Comparison of ENCODE assay signal across 20 cellular contexts in the genomic region with DNA sequence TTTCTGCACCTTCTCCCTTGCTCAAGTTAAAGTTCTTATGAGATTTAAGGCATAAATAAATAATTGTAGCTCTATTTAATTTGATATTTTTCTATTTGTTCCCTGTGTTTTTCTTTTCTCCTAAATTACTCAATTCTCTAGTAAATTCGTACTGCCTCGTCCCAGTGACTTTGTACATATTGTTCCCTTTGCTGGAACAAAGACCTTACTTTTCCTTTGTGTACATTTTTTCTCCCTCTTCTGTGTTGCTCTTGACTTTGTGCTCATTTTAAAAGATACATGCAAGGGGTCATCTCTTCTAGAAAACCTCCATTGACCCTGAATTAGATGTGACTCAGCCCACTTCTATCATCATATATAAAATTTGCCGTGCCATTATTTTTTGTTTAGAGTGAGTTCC. TPM values are rescaled to one million over a fixed set of nuclear protein-coding genes. Genes with fewer than 3 reads are reported as not detected.
DNase-seq lines count a peak whose midpoint lies in the region; ATAC-seq, FAIRE-seq and TF ChIP-seq lines count a peak whose summit lies in the region.
"Had no signal": no experiment of that assay in that cellular context is flagged by ENCODE, and none has a peak within 500 bp of the region (broad histone marks: within the 10 kb centered on the region; RNA-seq: fewer than 3 reads in every experiment).

No MANE protein-coding gene starts in this region.

- no peaks in the 10 kb centered on the region for H3K36me3 ChIP-seq in CD4-positive, CD25-positive, alpha-beta regulatory T cell (ENCODE audit: control insufficient read depth, insufficient read depth, low read length)
- H3K36me3 ChIP-seq: HAP-1 had no signal

- no peak for FAIRE-seq in GM12891 (lab: Jason Lieb, UNC)
- FAIRE-seq: A204.1, GM19239 had no signal

- POLR2A ChIA-PET in WTC11 (lab: Charles Lee), result interaction anchor here (1.1 kb wide), 1 partner anchor 29 kb away, joined by 3 read pairs; a partner anchor contains a TSS

- H3K27ac ChIP-seq in CD4-positive, CD25-positive, alpha-beta regulatory T cell (ENCODE audit: insufficient read depth, low read length, poor library complexity, severe bottlenecking), result no peak overlapping the region
- H3K27ac ChIP-seq: HL-60, RWPE1 had no signal

- CTCF ChIA-PET in WTC11 (lab: Charles Lee), result no interaction called here

- no peak for TF ChIP-seq POLR2A in GM12891 (IDR thresholded peaks at IDR 0.05; ENCODE audit: low read depth, low read length)

- H3K27ac Mint-ChIP-seq in CD4-positive, CD25-positive, alpha-beta regulatory T cell, result peak overlapping the region in 2 of 3 donors; percentile 3 to 40
- H3K27ac Mint-ChIP-seq in WTC11, result peak overlapping the region; percentile 69

- H3K9me3 ChIP-seq in CD4-positive, CD25-positive, alpha-beta regulatory T cell (ENCODE audit: control insufficient read depth in 2 of 2, low read length in 2 of 2), result no peaks in the 10 kb centered on the region
- H3K9me3 ChIP-seq: HAP-1 had no signal

- no peak for TF ChIP-seq CTCF in WTC11 (IDR thresholded peaks at IDR 0.05)

- no peak for ATAC-seq in CD4-positive, CD25-positive, alpha-beta regulatory T cell (ENCODE audit: low read depth in 2 of 2)
- no peak for ATAC-seq in WTC11
- ATAC-seq in GM19324 (IDR thresholded peaks at IDR 0.05; ENCODE audit: low FRiP score, unreplicated experiment), result no peak
- ATAC-seq: PC-3 had no signal

- H3K4me3 Mint-ChIP-seq in CD4-positive, CD25-positive, alpha-beta regulatory T cell, result peak overlapping the region in 1 of 4 donors; percentile 37
- no peak overlapping the region for H3K4me3 Mint-ChIP-seq in WTC11

- H3K27me3 Mint-ChIP-seq in CD4-positive, CD25-positive, alpha-beta regulatory T cell, result no peaks in the 10 kb centered on the region
- no peaks in the 10 kb centered on the region for H3K27me3 Mint-ChIP-seq in WTC11 (ENCODE audit: low read depth)

- no peaks in the 10 kb centered on the region for H3K9me3 Mint-ChIP-seq in CD4-positive, CD25-positive, alpha-beta regulatory T cell
- H3K9me3 Mint-ChIP-seq in WTC11, result no peaks in the 10 kb centered on the region

- in situ Hi-C loops in ACHN (cut with HindIII; ENCODE audit: low pct_ligation_motif_present, low pct_unique_long_range_greater_than_20kb, low sequenced_read_pairs), result no loop called here

- peaks cover 39% of the 10 kb centered on the region for H3K4me1 ChIP-seq in CD4-positive, CD25-positive, alpha-beta regulatory T cell (ENCODE audit: control insufficient read depth, insufficient read depth, low read length, poor library complexity, severe bottlenecking)

- H3K4me3 ChIP-seq in CD4-positive, CD25-positive, alpha-beta regulatory T cell (ENCODE audit: low read depth, low read length), result peak overlapping the region; percentile 31
- H3K4me3 ChIP-seq: HAP-1 had no signal

- peaks cover 14% of the 10 kb centered on the region for H3K36me3 Mint-ChIP-seq in CD4-positive, CD25-positive, alpha-beta regulatory T cell
- no peaks in the 10 kb centered on the region; the same call in 1 of the 2 replicates for H3K36me3 Mint-ChIP-seq in WTC11

- H3K27me3 ChIP-seq in CD4-positive, CD25-positive, alpha-beta regulatory T cell (ENCODE audit: control insufficient read depth, insufficient read depth, low read length), result no peaks in the 10 kb centered on the region

- H3K4me1 Mint-ChIP-seq in CD4-positive, CD25-positive, alpha-beta regulatory T cell, result peaks cover 57 to 90% (median 69%) of the 10 kb centered on the region in 4 donors
- H3K4me1 Mint-ChIP-seq in WTC11, result peaks cover 78% of the 10 kb centered on the region

- no peak for DNase-seq in CD4-positive, CD25-positive, alpha-beta regulatory T cell
- DNase-seq in WTC11 (ENCODE audit: low spot score) (no peak), globus pallidus (ENCODE audit: low spot score) (peak; percentile 51), pons (ENCODE audit: low spot score) (peak; percentile 80), GM12891 (ENCODE audit: insufficient read length, low spot score) (no peak), ACHN (no peak), NCI-H226 (no peak)
- DNase-seq: C1 segment of cervical spinal cord, COR-L47, NCI-H1417, NCI-H1930, NCI-H446, NCI-H748 treated with DMSO at 0.1 percent for 48 hours, PC-3 had no signal

TF ChIP-seq in WTC11, 78 proteins besides CTCF, POLR2A, EP300 and RAD21:
- TF ChIP-seq, protein P1, sequence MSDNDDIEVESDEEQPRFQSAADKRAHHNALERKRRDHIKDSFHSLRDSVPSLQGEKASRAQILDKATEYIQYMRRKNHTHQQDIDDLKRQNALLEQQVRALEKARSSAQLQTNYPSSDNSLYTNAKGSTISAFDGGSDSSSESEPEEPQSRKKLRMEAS (CRISPR knock-in tag; IDR thresholded peaks at IDR 0.05), result no peak
- TF ChIP-seq NR3C1 (CRISPR knock-in tag; conservative IDR thresholded peaks at IDR 0.05; ENCODE audit: low read depth), result no peak
- TF ChIP-seq, protein P2, sequence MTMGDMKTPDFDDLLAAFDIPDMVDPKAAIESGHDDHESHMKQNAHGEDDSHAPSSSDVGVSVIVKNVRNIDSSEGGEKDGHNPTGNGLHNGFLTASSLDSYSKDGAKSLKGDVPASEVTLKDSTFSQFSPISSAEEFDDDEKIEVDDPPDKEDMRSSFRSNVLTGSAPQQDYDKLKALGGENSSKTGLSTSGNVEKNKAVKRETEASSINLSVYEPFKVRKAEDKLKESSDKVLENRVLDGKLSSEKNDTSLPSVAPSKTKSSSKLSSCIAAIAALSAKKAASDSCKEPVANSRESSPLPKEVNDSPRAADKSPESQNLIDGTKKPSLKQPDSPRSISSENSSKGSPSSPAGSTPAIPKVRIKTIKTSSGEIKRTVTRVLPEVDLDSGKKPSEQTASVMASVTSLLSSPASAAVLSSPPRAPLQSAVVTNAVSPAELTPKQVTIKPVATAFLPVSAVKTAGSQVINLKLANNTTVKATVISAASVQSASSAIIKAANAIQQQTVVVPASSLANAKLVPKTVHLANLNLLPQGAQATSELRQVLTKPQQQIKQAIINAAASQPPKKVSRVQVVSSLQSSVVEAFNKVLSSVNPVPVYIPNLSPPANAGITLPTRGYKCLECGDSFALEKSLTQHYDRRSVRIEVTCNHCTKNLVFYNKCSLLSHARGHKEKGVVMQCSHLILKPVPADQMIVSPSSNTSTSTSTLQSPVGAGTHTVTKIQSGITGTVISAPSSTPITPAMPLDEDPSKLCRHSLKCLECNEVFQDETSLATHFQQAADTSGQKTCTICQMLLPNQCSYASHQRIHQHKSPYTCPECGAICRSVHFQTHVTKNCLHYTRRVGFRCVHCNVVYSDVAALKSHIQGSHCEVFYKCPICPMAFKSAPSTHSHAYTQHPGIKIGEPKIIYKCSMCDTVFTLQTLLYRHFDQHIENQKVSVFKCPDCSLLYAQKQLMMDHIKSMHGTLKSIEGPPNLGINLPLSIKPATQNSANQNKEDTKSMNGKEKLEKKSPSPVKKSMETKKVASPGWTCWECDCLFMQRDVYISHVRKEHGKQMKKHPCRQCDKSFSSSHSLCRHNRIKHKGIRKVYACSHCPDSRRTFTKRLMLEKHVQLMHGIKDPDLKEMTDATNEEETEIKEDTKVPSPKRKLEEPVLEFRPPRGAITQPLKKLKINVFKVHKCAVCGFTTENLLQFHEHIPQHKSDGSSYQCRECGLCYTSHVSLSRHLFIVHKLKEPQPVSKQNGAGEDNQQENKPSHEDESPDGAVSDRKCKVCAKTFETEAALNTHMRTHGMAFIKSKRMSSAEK (CRISPR knock-in tag; IDR thresholded peaks at IDR 0.05; ENCODE audit: borderline replicate concordance), result no peak

TF ChIP-seq in GM12891, 5 proteins besides CTCF, POLR2A, EP300 and RAD21:
- TF ChIP-seq POU2F2 (IDR thresholded peaks at IDR 0.05; ENCODE audit: low read depth, low read length) (no peak), SPI1 (IDR thresholded peaks at IDR 0.05; ENCODE audit: low read depth, low read length) (no peak), POLR2AphosphoS5 (IDR thresholded peaks at IDR 0.05; ENCODE audit: low read depth, low read length) (no peak), TAF1 (IDR thresholded peaks at IDR 0.05; ENCODE audit: low read depth, low read length) (no peak), PAX5 (IDR thresholded peaks at IDR 0.05; ENCODE audit: insufficient read depth, low read length, severe bottlenecking) (no peak)

RNA-seq across cellular contexts. Expression of a gene that starts 29.5 kb away (rescaled TPM):
- total RNA-seq in CD4-positive, CD25-positive, alpha-beta regulatory T cell, result 98.4 TPM
- 10 to 100 TPM; 39.1 to 65.6 (median 51.7) TPM for polyA plus RNA-seq in CD4-positive, CD25-positive, alpha-beta regulatory T cell
- 70.3 to 80.4 TPM (median 78.1 TPM) in 3 replicates for total RNA-seq in WTC11 (2021)
- polyA plus RNA-seq in GM12891 (2012; ENCODE audit: low read depth, missing spikeins), result 23.2 TPM

RNA-seq across cellular contexts. Expression of a gene that starts 35.3 kb away (rescaled TPM):
- 20.8 TPM for total RNA-seq in CD4-positive, CD25-positive, alpha-beta regulatory T cell
- polyA plus RNA-seq in CD4-positive, CD25-positive, alpha-beta regulatory T cell, result 1 to 10 TPM in 3 of 4 donors, under 1 TPM in 1; 0.80 to 1.3 (median 1.1) TPM
- 2.3 to 4.3 TPM (median 3.1 TPM) in 3 replicates for total RNA-seq in WTC11 (2021)
- 0.72 TPM for polyA plus RNA-seq in GM12891 (2012; ENCODE audit: low read depth, missing spikeins)

Comparison
In these comparisons a context has a peak if more than half of its experiments do, and no peak if none do; other contexts are left out.
1. DNase-seq: peak in globus pallidus (single experiment) and pons (single experiment); none in CD4-positive, CD25-positive, alpha-beta regulatory T cell (0 of 3), WTC11 (single experiment), GM12891 (single experiment), ACHN (single experiment) and NCI-H226 (single experiment).